ENCODE assay signal across 8 cellular contexts in genomic region chr15:43872416-43873020, GRCh38. TPM values are rescaled to one million over a fixed set of nuclear protein-coding genes. Genes with fewer than 3 reads are reported as not detected.
A peak's percentile ranks its signal among the peaks of the same experiment; 100 is the strongest.
DNase-seq lines count a peak whose midpoint lies in the region; ATAC-seq and TF ChIP-seq lines count a peak whose summit lies in the region.

No MANE protein-coding gene starts in this region.

- no peaks in the 10 kb centered on the region for H4K20me1 ChIP-seq in GM23248 (ENCODE audit: insufficient read depth)
- no peaks in the 10 kb centered on the region for H4K20me1 ChIP-seq in PC-9 (ENCODE audit: insufficient read depth)

- BruUV-seq in Caco-2 (replicated peaks; lab: Mats Ljungman, UMichigan) (no TSS peak), PC-9 (replicated peaks; lab: Mats Ljungman, UMichigan) (no TSS peak)

- H3F3A ChIP-seq in GM23248 (ENCODE audit: insufficient read depth), result no peaks in the 10 kb centered on the region
- H3F3A ChIP-seq in PC-9 (ENCODE audit: insufficient read depth, low read depth), result no peaks in the 10 kb centered on the region

- H3K9me3 Mint-ChIP-seq in Caco-2 (ENCODE audit: unreplicated experiment), result no peaks in the 10 kb centered on the region

- H3K36me3 Mint-ChIP-seq in Caco-2 (ENCODE audit: insufficient read depth, unreplicated experiment), result peaks cover 75% of the 10 kb centered on the region

- CTCF ChIA-PET in Caco-2 (lab: Charles Lee), result interaction anchor here (0.5 to 0.6 kb wide), 2 partner anchors 427 to 476 kb away, joined by 3 read pairs; no protein-coding TSS in a partner anchor
- CTCF ChIA-PET in PC-9 (lab: Charles Lee), result interaction anchor here (0.6 to 0.8 kb wide), 2 partner anchors 188 to 555 kb away, joined by 3 read pairs; no protein-coding TSS in a partner anchor

- H3K27me3 Mint-ChIP-seq in Caco-2 (ENCODE audit: insufficient read depth, unreplicated experiment), result no peaks in the 10 kb centered on the region

- H3K27ac Mint-ChIP-seq in Caco-2 (ENCODE audit: unreplicated experiment), result no peak overlapping the region

- H3K9me3 ChIP-seq in Caco-2 (no peaks in the 10 kb centered on the region), GM23248 (ENCODE audit: low read depth) (no peaks in the 10 kb centered on the region), PC-9 (ENCODE audit: insufficient read depth, low read depth) (no peaks in the 10 kb centered on the region), lower lobe of right lung (no peaks in the 10 kb centered on the region)

- H3K4me2 ChIP-seq in GM23248 (ENCODE audit: unreplicated experiment), result no peak overlapping the region
- H3K4me2 ChIP-seq in PC-9, result no peak overlapping the region

- no peak overlapping the region for H3K27ac ChIP-seq in GM23248
- no peak overlapping the region for H3K27ac ChIP-seq in PC-9
- H3K27ac ChIP-seq in lower lobe of right lung, result no peak overlapping the region

- intact Hi-C loops in Caco-2 (cut with micrococcal nuclease; ENCODE audit: unreplicated experiment) (loop anchor here (1.0 to 10.0 kb wide), 3 partner anchors 194 to 632 kb away; no protein-coding TSS in a partner anchor), PC-9 (cut with micrococcal nuclease; ENCODE audit: unreplicated experiment) (loop anchor here (1.0 to 5.0 kb wide), 3 partner anchors 194 to 678 kb away; no protein-coding TSS in a partner anchor), lower lobe of right lung (cut with DNase I) (no loop called here)

- in situ Hi-C loops in GM23248 (cut with MboI), result loop anchor here (10.0 kb wide), 1 partner anchor 342 kb away; no protein-coding TSS in a partner anchor

- ATAC-seq in lower lobe of right lung (no peak), HG03457 (IDR thresholded peaks at IDR 0.05; ENCODE audit: unreplicated experiment) (no peak), HG03039 (IDR thresholded peaks at IDR 0.05; ENCODE audit: unreplicated experiment) (no peak)

- H3K4me3 Mint-ChIP-seq in Caco-2 (ENCODE audit: unreplicated experiment), result no peak overlapping the region

- H3K4me3 ChIP-seq in Caco-2 (ENCODE audit: low read depth, low read length) (no peak overlapping the region), GM23248 (no peak overlapping the region), PC-9 (no peak overlapping the region), lower lobe of right lung (no peak overlapping the region)

- H3K36me3 ChIP-seq in Caco-2 (ENCODE audit: control insufficient read depth, insufficient read depth, low read length), result no peaks in the 10 kb centered on the region; the same call in none of the 2 replicates
- H3K36me3 ChIP-seq in GM23248 (ENCODE audit: low read depth), result no peaks in the 10 kb centered on the region
- H3K36me3 ChIP-seq in PC-9 (ENCODE audit: low read depth), result no peaks in the 10 kb centered on the region; the same call in 1 of the 2 replicates
- H3K36me3 ChIP-seq in lower lobe of right lung, result no peaks in the 10 kb centered on the region

- H2AFZ ChIP-seq in GM23248 (peak overlapping the region; percentile 12; the same call in 1 of the 2 replicates), PC-9 (no peak overlapping the region)

- POLR2A ChIA-PET in Caco-2 (lab: Charles Lee) (no interaction called here), PC-9 (lab: Charles Lee; ENCODE audit: unreplicated experiment) (no interaction called here)

- WGBS in GM23248 (ENCODE audit: low coverage in 1 of 2, low lambda C conversion rate in 2 of 2, missing lambda C conversion rate in 2 of 2), 2 experiments, result 47 to 53% methylated on average over 6 of the region's 6 CpGs

- H3K4me1 ChIP-seq in Caco-2 (peaks cover 11% of the 10 kb centered on the region), GM23248 (ENCODE audit: insufficient read depth) (no peaks in the 10 kb centered on the region), PC-9 (replicated peaks; ENCODE audit: insufficient read depth) (no peaks in the 10 kb centered on the region), lower lobe of right lung (no peaks in the 10 kb centered on the region)

- TF ChIP-seq CTCF in Caco-2 (IDR thresholded peaks at IDR 0.05; ENCODE audit: insufficient read depth in 1 of 2, low read depth in 1 of 2, low read length in 1 of 2, severe bottlenecking in 1 of 2, unreplicated experiment in 1 of 2), result peak; percentile 67 to 68
- TF ChIP-seq CTCF in PC-9 (conservative IDR thresholded peaks at IDR 0.05), result peak; percentile 65
- peak; percentile 44 for TF ChIP-seq CTCF in lower lobe of right lung (IDR thresholded peaks at IDR 0.05)

- H3K79me2 ChIP-seq in GM23248 (ENCODE audit: insufficient read depth), result no peaks in the 10 kb centered on the region
- H3K79me2 ChIP-seq in PC-9 (ENCODE audit: low read depth), result no peaks in the 10 kb centered on the region

- peaks cover 10% of the 10 kb centered on the region for H3K4me1 Mint-ChIP-seq in Caco-2 (ENCODE audit: low read depth, unreplicated experiment)

- H3K27me3 ChIP-seq in Caco-2 (replicated peaks; ENCODE audit: control insufficient read depth, insufficient read depth, low read length), result no peaks in the 10 kb centered on the region
- no peaks in the 10 kb centered on the region for H3K27me3 ChIP-seq in GM23248 (replicated peaks; ENCODE audit: insufficient read depth)
- no peaks in the 10 kb centered on the region for H3K27me3 ChIP-seq in PC-9 (ENCODE audit: insufficient read depth, low read depth)
- no peaks in the 10 kb centered on the region for H3K27me3 ChIP-seq in lower lobe of right lung (ENCODE audit: low read depth)

- H3K9me2 ChIP-seq in GM23248 (ENCODE audit: insufficient read depth) (no peaks in the 10 kb centered on the region), PC-9 (ENCODE audit: insufficient read depth) (no peaks in the 10 kb centered on the region)

- no peak overlapping the region for H3K9ac ChIP-seq in GM23248

- DNase-seq in Caco-2, result peak; percentile 56 to 72
- peak; percentile 89 for DNase-seq in GM23248
- peak; percentile 31 to 40 for DNase-seq in PC-9
- DNase-seq in dermis microvascular lymphatic vessel endothelial cell (ENCODE audit: low read depth in 2 of 2), result peak; percentile 61 to 82
- no peak for DNase-seq in lower lobe of right lung
- DNase-seq in stimulated activated naive CD4-positive, alpha-beta T cell treated with Interleukin-2 at 50 U/mL for 16 hours (lab: John Stamatoyannopoulos, UW), result no peak

RNA-seq across cellular contexts. Expression of gene WDR76, which starts 45.7 kb away (rescaled TPM):
- total RNA-seq in Caco-2 (2022) (25.3 and 26.9 TPM in 2 replicates), PC-9 (2021) (15.7 and 27.2 TPM in 2 replicates), dermis microvascular lymphatic vessel endothelial cell (6.6 and 10.5 TPM in 2 replicates), lower lobe of right lung (5.7 TPM)
- total RNA-seq in GM23248 (2014; rRNA removed; shearing (Covaris generic)), result 9.0 and 11.3 TPM in 2 replicates
- 4.1 and 5.3 TPM in 2 replicates for polyA plus RNA-seq in GM23248 (2016; fragmentation: Nextera tagmentation; extraction: Ambion mirVana)

RNA-seq across cellular contexts. Expression of gene MFAP1, which starts 48.0 kb away (rescaled TPM):
- 37.1 and 37.4 TPM in 2 replicates for total RNA-seq in Caco-2 (2022)
- 14.4 and 24.6 TPM in 2 replicates for total RNA-seq in GM23248 (2014; rRNA removed; shearing (Covaris generic))
- polyA plus RNA-seq in GM23248 (2016; fragmentation: Nextera tagmentation; extraction: Ambion mirVana), result 30.2 and 33.1 TPM in 2 replicates
- 22.3 and 26.3 TPM in 2 replicates for total RNA-seq in PC-9 (2021)
- 15.9 and 20.7 TPM in 2 replicates for total RNA-seq in dermis microvascular lymphatic vessel endothelial cell
- total RNA-seq in lower lobe of right lung, result 21.0 TPM

Comparison
In these comparisons a context has a peak if more than half of its experiments do, and no peak if none do; other contexts are left out.
1. DNase-seq: peak in Caco-2 (2 of 2), GM23248 (single experiment), PC-9 (2 of 2) and dermis microvascular lymphatic vessel endothelial cell (2 of 2); none in lower lobe of right lung (single experiment) and stimulated activated naive CD4-positive, alpha-beta T cell treated with Interleukin-2 at 50 U/mL for 16 hours (single experiment).
2. Peak in every context shown above with its lines, with median percentiles within 50 percentile points of each other: CTCF ChIP-seq.